In the genomic region with DNA sequence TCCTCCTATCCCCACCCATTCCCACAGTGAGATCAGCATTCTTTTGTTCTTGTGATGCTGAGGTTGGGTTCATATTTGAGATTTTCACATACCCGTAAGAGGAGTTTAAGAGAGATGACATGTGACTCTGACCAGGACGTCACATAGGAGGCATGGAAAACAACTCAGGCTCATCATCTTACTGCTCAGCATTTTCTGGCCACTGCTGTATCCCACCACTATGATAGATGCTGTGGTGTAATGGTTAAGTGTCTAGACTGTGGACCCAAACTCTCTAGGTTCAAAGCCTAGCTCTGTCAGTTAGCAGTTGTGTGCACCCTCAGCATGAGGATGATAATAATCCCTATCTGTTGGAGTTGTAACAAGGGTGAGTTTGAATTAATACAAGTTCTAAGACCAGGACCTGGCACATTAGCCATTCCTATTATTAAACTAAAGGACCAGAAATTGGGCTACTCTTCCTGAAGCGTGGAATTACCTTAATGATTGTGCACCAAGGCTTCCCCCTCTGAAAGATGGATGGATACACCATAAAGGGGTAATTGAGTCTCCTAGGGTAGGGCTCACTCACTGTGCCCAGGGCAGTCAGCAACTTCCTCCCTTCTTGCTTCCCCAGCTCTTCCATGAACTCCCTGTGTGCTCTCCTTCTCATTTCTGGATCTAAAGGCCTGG, we compare ENCODE assay signal across 19 cellular contexts. TPM values are rescaled to one million over a fixed set of nuclear protein-coding genes. Genes with fewer than 3 reads are reported as not detected.
DNase-seq lines count a peak whose midpoint lies in the region; TF ChIP-seq lines count a peak whose summit lies in the region.
"Had no signal": no experiment of that assay in that cellular context is flagged by ENCODE, and none has a peak within 500 bp of the region (broad histone marks: within the 10 kb centered on the region; RNA-seq: fewer than 3 reads in every experiment).

No MANE protein-coding gene starts in this region.

- peaks cover 10% of the 10 kb centered on the region for H3K27me3 Mint-ChIP-seq in activated CD4-positive, alpha-beta T cell treated with anti-CD3 and anti-CD28 coated beads, Interleukin-2, amount 10 ng/mL, durations not matched to agents 7 days and 5 days
- peaks cover 29% of the 10 kb centered on the region for H3K27me3 Mint-ChIP-seq in activated CD4-positive, alpha-beta memory T cell treated with anti-CD3 and anti-CD28 coated beads, Interleukin-2, amount 10 ng/mL, durations not matched to agents 7 days and 5 days

- H3K27me3 ChIP-seq in tibial artery = no peaks in the 10 kb centered on the region
- H3K27me3 ChIP-seq: colonic mucosa had no signal

- H3K4me1 Mint-ChIP-seq in activated CD4-positive, alpha-beta T cell treated with anti-CD3 and anti-CD28 coated beads, Interleukin-2, amount 10 ng/mL, durations not matched to agents 7 days and 5 days = peaks cover 6% of the 10 kb centered on the region
- peaks cover 9% of the 10 kb centered on the region for H3K4me1 Mint-ChIP-seq in activated CD4-positive, alpha-beta memory T cell treated with anti-CD3 and anti-CD28 coated beads, Interleukin-2, amount 10 ng/mL, durations not matched to agents 7 days and 5 days

- TF ChIP-seq CTCF in tibial artery (IDR thresholded peaks at IDR 0.05) = no peak

- DNase-seq in activated CD4-positive, alpha-beta T cell treated with anti-CD3 and anti-CD28 coated beads, Interleukin-2, amount 10 ng/mL, durations not matched to agents 7 days and 5 days = no peak
- DNase-seq in activated CD4-positive, alpha-beta T cell treated with anti-CD3 and anti-CD28 coated beads, Interleukin-2, amount 50 U/mL, for 4 hours = no peak
- DNase-seq in SW480 (ENCODE audit: low spot score) (peak; percentile 83), fibroblast of peridontal ligament (ENCODE audit: extremely low read depth) (peak; percentile 54), tibial artery (peak in 1 of 2 donors; percentile 13), NCI-H1092 (lab: John Stamatoyannopoulos, UW) (no peak), NCI-H345 treated with DMSO at 0.1 percent for 48 hours (lab: John Stamatoyannopoulos, UW; ENCODE audit: unreplicated experiment) (no peak)
- no peak for DNase-seq in activated CD4-positive, alpha-beta memory T cell treated with anti-CD3 and anti-CD28 coated beads, Interleukin-2, amount 10 ng/mL, durations not matched to agents 7 days and 5 days
- DNase-seq: colonic mucosa; COR-L47; erythroblast; GOT3; hippocampal formation; NCI-H1048; NCI-H446 treated with DMSO at 0.1 percent for 48 hours; stimulated activated naive B cell treated with anti-CD40 and anti-IgM and Interleukin-4, amounts not matched to agents 10 μg/mL and 1 μg/mL and 100 μg/mL, for 72 hours; T-helper 1 cell had no signal

- H3K4me3 ChIP-seq in tibial artery = no peak overlapping the region
- H3K4me3 ChIP-seq: colonic mucosa had no signal

- no peaks in the 10 kb centered on the region for H3K36me3 Mint-ChIP-seq in activated CD4-positive, alpha-beta T cell treated with anti-CD3 and anti-CD28 coated beads, Interleukin-2, amount 10 ng/mL, durations not matched to agents 7 days and 5 days (ENCODE audit: low read depth)
- H3K36me3 Mint-ChIP-seq in activated CD4-positive, alpha-beta memory T cell treated with anti-CD3 and anti-CD28 coated beads, Interleukin-2, amount 10 ng/mL, durations not matched to agents 7 days and 5 days (ENCODE audit: low read depth) = no peaks in the 10 kb centered on the region
- H3K36me3 Mint-ChIP-seq: activated naive CD4-positive, alpha-beta T cell treated with anti-CD3 and anti-CD28 coated beads, Interleukin-2, amount 50 U/mL, for 72 hours; stimulated activated naive B cell treated with anti-CD40 and anti-IgM and Interleukin-4, amounts not matched to agents 10 μg/mL and 1 μg/mL and 100 μg/mL, for 72 hours had no signal

- POLR2A ChIA-PET in activated CD4-positive, alpha-beta T cell treated with anti-CD3 and anti-CD28 coated beads, Interleukin-2, amount 10 ng/mL, durations not matched to agents 7 days and 5 days (lab: Charles Lee) = no interaction called here
- POLR2A ChIA-PET in activated CD4-positive, alpha-beta memory T cell treated with anti-CD3 and anti-CD28 coated beads, Interleukin-2, amount 10 ng/mL, durations not matched to agents 7 days and 5 days (lab: Charles Lee) = no interaction called here

- intact Hi-C loops in tibial artery (cut with DNase I; ENCODE audit: low total_unique reads) = no loop called here

- CTCF ChIA-PET in activated CD4-positive, alpha-beta T cell treated with anti-CD3 and anti-CD28 coated beads, Interleukin-2, amount 10 ng/mL, durations not matched to agents 7 days and 5 days (lab: Charles Lee) = no interaction called here
- CTCF ChIA-PET in activated CD4-positive, alpha-beta memory T cell treated with anti-CD3 and anti-CD28 coated beads, Interleukin-2, amount 10 ng/mL, durations not matched to agents 7 days and 5 days (lab: Charles Lee) = no interaction called here

- peak overlapping the region; percentile 61 to 85 for H3K27ac ChIP-seq in tibial artery
- H3K27ac ChIP-seq: 22Rv1, colonic mucosa had no signal

- no peak overlapping the region for H3K4me3 Mint-ChIP-seq in activated CD4-positive, alpha-beta T cell treated with anti-CD3 and anti-CD28 coated beads, Interleukin-2, amount 10 ng/mL, durations not matched to agents 7 days and 5 days
- no peak overlapping the region for H3K4me3 Mint-ChIP-seq in activated CD4-positive, alpha-beta memory T cell treated with anti-CD3 and anti-CD28 coated beads, Interleukin-2, amount 10 ng/mL, durations not matched to agents 7 days and 5 days
- H3K4me3 Mint-ChIP-seq: stimulated activated naive B cell treated with anti-CD40 and anti-IgM and Interleukin-4, amounts not matched to agents 10 μg/mL and 1 μg/mL and 100 μg/mL, for 72 hours had no signal

- peaks cover 0 to 13% (median 0%) of the 10 kb centered on the region in 3 donors for H3K36me3 ChIP-seq in tibial artery
- H3K36me3 ChIP-seq: colonic mucosa had no signal

- no peaks in the 10 kb centered on the region for H3K9me3 Mint-ChIP-seq in activated CD4-positive, alpha-beta T cell treated with anti-CD3 and anti-CD28 coated beads, Interleukin-2, amount 10 ng/mL, durations not matched to agents 7 days and 5 days
- H3K9me3 Mint-ChIP-seq in activated CD4-positive, alpha-beta memory T cell treated with anti-CD3 and anti-CD28 coated beads, Interleukin-2, amount 10 ng/mL, durations not matched to agents 7 days and 5 days = no peaks in the 10 kb centered on the region
- H3K9me3 Mint-ChIP-seq: activated naive CD4-positive, alpha-beta T cell treated with anti-CD3 and anti-CD28 coated beads, Interleukin-2, amount 50 U/mL, for 72 hours; stimulated activated naive B cell treated with anti-CD40 and anti-IgM and Interleukin-4, amounts not matched to agents 10 μg/mL and 1 μg/mL and 100 μg/mL, for 72 hours had no signal

- peak overlapping the region; percentile 20 for H3K27ac Mint-ChIP-seq in activated CD4-positive, alpha-beta T cell treated with anti-CD3 and anti-CD28 coated beads, Interleukin-2, amount 10 ng/mL, durations not matched to agents 7 days and 5 days
- no peak overlapping the region for H3K27ac Mint-ChIP-seq in activated CD4-positive, alpha-beta memory T cell treated with anti-CD3 and anti-CD28 coated beads, Interleukin-2, amount 10 ng/mL, durations not matched to agents 7 days and 5 days
- H3K27ac Mint-ChIP-seq: activated naive CD4-positive, alpha-beta T cell treated with anti-CD3 and anti-CD28 coated beads, Interleukin-2, amount 50 U/mL, for 72 hours; stimulated activated naive B cell treated with anti-CD40 and anti-IgM and Interleukin-4, amounts not matched to agents 10 μg/mL and 1 μg/mL and 100 μg/mL, for 72 hours had no signal

- no peaks in the 10 kb centered on the region for H3K9me3 ChIP-seq in tibial artery
- H3K9me3 ChIP-seq: colonic mucosa had no signal

- H3K4me1 ChIP-seq in tibial artery = peaks cover 0 to 35% (median 30%) of the 10 kb centered on the region in 4 donors
- H3K4me1 ChIP-seq: colonic mucosa had no signal

RNA-seq across cellular contexts. Expression of a gene that starts 40.9 kb away (rescaled TPM):
- not detected for total RNA-seq in activated CD4-positive, alpha-beta T cell treated with anti-CD3 and anti-CD28 coated beads, Interleukin-2, amount 10 ng/mL, durations not matched to agents 7 days and 5 days
- under 1 TPM in 1 of 2 experiments, not detected in 1; 0.08 TPM for total RNA-seq in activated CD4-positive, alpha-beta memory T cell treated with anti-CD3 and anti-CD28 coated beads, Interleukin-2, amount 10 ng/mL, durations not matched to agents 7 days and 5 days

Comparison
In these comparisons a context has a peak if more than half of its experiments do, and no peak if none do; other contexts are left out.
1. DNase-seq: peak in SW480 (single experiment) and fibroblast of peridontal ligament (single experiment); none in activated CD4-positive, alpha-beta T cell treated with anti-CD3 and anti-CD28 coated beads, Interleukin-2, amount 10 ng/mL, durations not matched to agents 7 days and 5 days (single experiment), activated CD4-positive, alpha-beta T cell treated with anti-CD3 and anti-CD28 coated beads, Interleukin-2, amount 50 U/mL, for 4 hours (0 of 2), NCI-H1092 (single experiment), activated CD4-positive, alpha-beta memory T cell treated with anti-CD3 and anti-CD28 coated beads, Interleukin-2, amount 10 ng/mL, durations not matched to agents 7 days and 5 days (single experiment) and NCI-H345 treated with DMSO at 0.1 percent for 48 hours (single experiment).